In the genomic region with DNA sequence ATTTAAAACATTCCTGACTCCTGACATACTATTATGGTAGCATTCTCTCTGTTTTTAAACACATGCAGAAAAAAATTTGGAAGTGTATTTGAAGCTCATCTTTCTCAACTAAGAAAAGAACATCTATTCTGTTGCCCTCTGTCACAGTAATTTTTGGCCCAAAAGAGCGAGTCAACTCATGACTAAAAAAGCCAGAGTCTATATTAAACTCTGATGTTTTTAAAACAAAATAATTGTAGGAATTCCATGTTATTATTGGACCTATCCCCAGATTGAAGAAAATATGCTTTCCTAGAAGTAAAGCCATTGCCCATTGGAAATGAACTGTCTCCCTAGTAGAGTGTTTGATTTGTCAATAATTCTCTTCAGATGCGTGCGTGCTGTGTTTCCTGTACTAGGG, we compare ENCODE assay signal across 24 cellular contexts.
A peak's percentile ranks its signal among the peaks of the same experiment; 100 is the strongest.
DNase-seq lines count a peak whose midpoint lies in the region; FAIRE-seq and TF ChIP-seq lines count a peak whose summit lies in the region.
"Had no signal": no experiment of that assay in that cellular context is flagged by ENCODE, and none has a peak within 500 bp of the region (broad histone marks: within the 10 kb centered on the region; RNA-seq: fewer than 3 reads in every experiment).

No MANE protein-coding gene starts in this region.

- peaks cover 6% of the 10 kb centered on the region for H3K36me3 Mint-ChIP-seq in astrocyte (ENCODE audit: low read depth, unreplicated experiment)

- in situ Hi-C loops in GM23248 (cut with MboI) = no loop called here

- H3K27me3 ChIP-seq in GM23248 (replicated peaks; ENCODE audit: insufficient read depth) = no peaks in the 10 kb centered on the region
- H3K27me3 ChIP-seq in astrocyte (ENCODE audit: insufficient read depth, low read length) = no peaks in the 10 kb centered on the region
- H3K27me3 ChIP-seq in stomach = no peaks in the 10 kb centered on the region
- H3K27me3 ChIP-seq: hepatocyte, Peyer's patch, right lobe of liver, transverse colon had no signal

- no peak overlapping the region for H2AFZ ChIP-seq in GM23248
- H2AFZ ChIP-seq in astrocyte (ENCODE audit: low read depth, low read length) = no peak overlapping the region
- H2AFZ ChIP-seq: hepatocyte had no signal

- H3K4me2 ChIP-seq in GM23248 (ENCODE audit: unreplicated experiment) (peak overlapping the region; percentile 54), astrocyte (ENCODE audit: low read length) (peak overlapping the region; percentile 47)
- H3K4me2 ChIP-seq: hepatocyte had no signal

- H3F3A ChIP-seq in GM23248 (ENCODE audit: insufficient read depth) = peaks cover 96% of the 10 kb centered on the region

- no peaks in the 10 kb centered on the region for H3K27me3 Mint-ChIP-seq in astrocyte (ENCODE audit: low read depth, unreplicated experiment)
- H3K27me3 Mint-ChIP-seq: activated CD4-positive, alpha-beta memory T cell treated with anti-CD3 and anti-CD28 coated beads, Interleukin-2, amount 10 ng/mL, durations not matched to agents 7 days and 5 days; activated naive CD8-positive, alpha-beta T cell had no signal

- intact Hi-C loops in stomach (cut with DNase I; ENCODE audit: low total_unique reads) (no loop called here), head of caudate nucleus (cut with DNase I) (no loop called here)

- no peak for TF ChIP-seq POLR2A in stomach (IDR thresholded peaks at IDR 0.05)

- H3K79me2 ChIP-seq in GM23248 (ENCODE audit: insufficient read depth) (peaks cover 90% of the 10 kb centered on the region), astrocyte (ENCODE audit: insufficient read depth, low read length) (peaks cover 67% of the 10 kb centered on the region)
- H3K79me2 ChIP-seq: hepatocyte had no signal

- TF ChIP-seq CTCF in astrocyte (IDR thresholded peaks at IDR 0.05; ENCODE audit: insufficient read depth, low read depth, low read length) (no peak), fibroblast of the aortic adventitia (IDR thresholded peaks at IDR 0.05; ENCODE audit: insufficient read depth, low read length) (no peak), stomach (IDR thresholded peaks at IDR 0.05) (no peak)

- H3K9ac ChIP-seq in GM23248 = no peak overlapping the region
- peak overlapping the region; percentile 26 for H3K9ac ChIP-seq in astrocyte (ENCODE audit: low read length)

- H3K4me3 ChIP-seq in GM23248 = no peak overlapping the region
- no peak overlapping the region for H3K4me3 ChIP-seq in astrocyte (ENCODE audit: insufficient read depth, low read depth, low read length)
- no peak overlapping the region for H3K4me3 ChIP-seq in fibroblast of the aortic adventitia (ENCODE audit: low read depth, low read length)
- H3K4me3 ChIP-seq in stomach = no peak overlapping the region
- H3K4me3 ChIP-seq: hepatocyte, Peyer's patch, right lobe of liver, transverse colon had no signal

- no peak for TF ChIP-seq EP300 in stomach (IDR thresholded peaks at IDR 0.05)

- no peak for FAIRE-seq in astrocyte (lab: Jason Lieb, UNC)

- H3K27ac Mint-ChIP-seq in astrocyte (ENCODE audit: unreplicated experiment) = no peak overlapping the region
- H3K27ac Mint-ChIP-seq: activated CD4-positive, alpha-beta memory T cell treated with anti-CD3 and anti-CD28 coated beads, Interleukin-2, amount 10 ng/mL, durations not matched to agents 7 days and 5 days; activated naive CD8-positive, alpha-beta T cell had no signal

- H3K27ac ChIP-seq in GM23248 (peak overlapping the region; percentile 62), astrocyte (ENCODE audit: low read depth, low read length) (peak overlapping the region; percentile 92), stomach (peak overlapping the region in 4 of 5 donors; percentile 20 to 71 (median 46))
- H3K27ac ChIP-seq: hepatocyte, VCaP had no signal

- H3K9me2 ChIP-seq in GM23248 (ENCODE audit: insufficient read depth) = no peaks in the 10 kb centered on the region

- H3K9me3 Mint-ChIP-seq in astrocyte (ENCODE audit: unreplicated experiment) = no peaks in the 10 kb centered on the region
- H3K9me3 Mint-ChIP-seq: activated CD4-positive, alpha-beta memory T cell treated with anti-CD3 and anti-CD28 coated beads, Interleukin-2, amount 10 ng/mL, durations not matched to agents 7 days and 5 days had no signal

- WGBS in GM23248 (ENCODE audit: low coverage in 1 of 2, low lambda C conversion rate in 2 of 2, missing lambda C conversion rate in 2 of 2), 2 experiments = 16 to 21% methylated on average over 3 of the region's 3 CpGs
- 50 to 75% (median 60%) methylated on average over 3 of the region's 3 CpGs for WGBS in stomach, 5 donors

- H3K4me1 Mint-ChIP-seq in astrocyte (ENCODE audit: low read depth, unreplicated experiment) = peaks cover 26% of the 10 kb centered on the region
- H3K4me1 Mint-ChIP-seq: activated CD4-positive, alpha-beta memory T cell treated with anti-CD3 and anti-CD28 coated beads, Interleukin-2, amount 10 ng/mL, durations not matched to agents 7 days and 5 days had no signal

- no peak overlapping the region for H3K4me3 Mint-ChIP-seq in astrocyte (ENCODE audit: unreplicated experiment)
- H3K4me3 Mint-ChIP-seq: activated CD4-positive, alpha-beta memory T cell treated with anti-CD3 and anti-CD28 coated beads, Interleukin-2, amount 10 ng/mL, durations not matched to agents 7 days and 5 days; activated naive CD8-positive, alpha-beta T cell had no signal

- H3K4me1 ChIP-seq in GM23248 (ENCODE audit: insufficient read depth) = peaks cover 88% of the 10 kb centered on the region
- peaks cover 82% of the 10 kb centered on the region for H3K4me1 ChIP-seq in astrocyte (ENCODE audit: insufficient read depth, low read length)
- H3K4me1 ChIP-seq in stomach = peaks cover 0 to 58% (median 26%) of the 10 kb centered on the region in 4 donors
- H3K4me1 ChIP-seq: right lobe of liver had no signal

- H4K20me1 ChIP-seq in GM23248 (ENCODE audit: insufficient read depth) (no peaks in the 10 kb centered on the region), astrocyte (ENCODE audit: insufficient read depth, low read length) (no peaks in the 10 kb centered on the region)

- H3K36me3 ChIP-seq in GM23248 (ENCODE audit: low read depth) (peaks cover 57% of the 10 kb centered on the region), astrocyte (ENCODE audit: insufficient read depth, low read length) (peaks cover 22% of the 10 kb centered on the region), stomach (peaks cover 0 to 14% (median 10%) of the 10 kb centered on the region in 4 donors)
- H3K36me3 ChIP-seq: transverse colon had no signal

- peak; percentile 76 for DNase-seq in GM23248
- peak; percentile 69 for DNase-seq in astrocyte (ENCODE audit: low read depth)
- peak; percentile 85 for DNase-seq in fibroblast of the aortic adventitia (ENCODE audit: low read depth)
- no peak for DNase-seq in stomach
- no peak for DNase-seq in stimulated activated CD4-positive, alpha-beta T cell treated with anti-CD3 and anti-CD28 coated beads, Interleukin-4, amount 100 ng/mL, for 4 hours
- DNase-seq in NCI-H510A (lab: John Stamatoyannopoulos, UW) = no peak
- no peak for DNase-seq in GDM1 (lab: John Stamatoyannopoulos, UW)
- DNase-seq in head of caudate nucleus = no peak
- DNase-seq: activated CD4-positive, alpha-beta memory T cell treated with anti-CD3 and anti-CD28 coated beads, Interleukin-2, amount 10 ng/mL, durations not matched to agents 7 days and 5 days; activated T-cell treated with anti-CD3 and anti-CD28 coated beads, Interleukin-2, amount 50 U/mL, for 48 hours; C1 segment of cervical spinal cord; DMS153; NCI-H1048; NCI-H2171 treated with DMSO at 0.1 percent for 48 hours; NCI-H774; occipital lobe; Peyer's patch; right lobe of liver; stimulated activated CD4-positive, alpha-beta T cell treated with anti-CD3 and anti-CD28 coated beads, Interleukin-4, amount 100 ng/mL, for 24 hours; SW 1271; transverse colon had no signal

- H3K9me3 ChIP-seq in GM23248 (ENCODE audit: low read depth) (no peaks in the 10 kb centered on the region), astrocyte (ENCODE audit: insufficient read depth, low read depth, low read length) (no peaks in the 10 kb centered on the region), stomach (no peaks in the 10 kb centered on the region)
- H3K9me3 ChIP-seq: Peyer's patch, right lobe of liver, transverse colon had no signal

Comparison
In these comparisons a context has a peak if more than half of its experiments do, and no peak if none do; other contexts are left out.
1. DNase-seq: peak in GM23248 (single experiment), astrocyte (single experiment) and fibroblast of the aortic adventitia (single experiment); none in stomach (single experiment), stimulated activated CD4-positive, alpha-beta T cell treated with anti-CD3 and anti-CD28 coated beads, Interleukin-4, amount 100 ng/mL, for 4 hours (0 of 2), NCI-H510A (single experiment), GDM1 (single experiment) and head of caudate nucleus (0 of 42).
2. Peak in every context shown above with its lines, with median percentiles within 50 percentile points of each other: H3K27ac ChIP-seq.